29 cellular contexts compared by ENCODE assay signal in genomic region chrX:115897956-115898355, GRCh38.
"Had no signal": no experiment of that assay in that cellular context is flagged by ENCODE, and none has a peak within 500 bp of the region (broad histone marks: within the 10 kb centered on the region; RNA-seq: fewer than 3 reads in every experiment).

No MANE protein-coding gene starts in this region.

- H3K4me1 Mint-ChIP-seq: activated T-helper 17 cell treated with anti-CD3 and anti-CD28 coated beads, Interleukin-2, amount 50 U/mL, for 72 hours; central memory CD8-positive, alpha-beta T cell had no signal

- H3K36me3 ChIP-seq: brain microvascular endothelial cell, esophagus squamous epithelium, gastroesophageal sphincter, heart right ventricle had no signal

- H3K27ac Mint-ChIP-seq: activated B cell treated with CpG ODN at 0.5 μM for 24 hours; activated CD8-positive, alpha-beta T cell treated with anti-CD3 and anti-CD28 coated beads for 36 hours; activated naive CD8-positive, alpha-beta T cell; activated T-helper 17 cell treated with anti-CD3 and anti-CD28 coated beads, Interleukin-2, amount 50 U/mL, for 72 hours; T-helper 1 cell treated with Interleukin-12 subunit alpha and Interleukin-12 subunit beta and Interleukin-4 antibody, amounts not matched to agents 30 μg/mL and 1 μg/mL, for 36 hours had no signal

- H3K27ac ChIP-seq: brain microvascular endothelial cell, epithelial cell of prostate, esophagus squamous epithelium, gastroesophageal sphincter, heart right ventricle, VCaP had no signal

- H3K4me3 ChIP-seq: esophagus squamous epithelium, gastroesophageal sphincter, heart right ventricle had no signal

- ATAC-seq: activated CD4-positive, CD25-positive, alpha-beta regulatory T cell treated with anti-CD3 and anti-CD28 coated beads, Interleukin-2, amount 50 U/mL, for 24 hours; activated CD8-positive, alpha-beta T cell treated with anti-CD3 and anti-CD28 coated beads for 36 hours; activated T-helper 17 cell treated with anti-CD3 and anti-CD28 coated beads, Interleukin-2, amount 50 U/mL, for 72 hours had no signal

- H3K27me3 Mint-ChIP-seq: activated B cell treated with CpG ODN at 0.5 μM for 24 hours; activated CD8-positive, alpha-beta T cell treated with anti-CD3 and anti-CD28 coated beads for 36 hours; activated naive CD8-positive, alpha-beta T cell; activated T-helper 17 cell treated with anti-CD3 and anti-CD28 coated beads, Interleukin-2, amount 50 U/mL, for 72 hours; central memory CD8-positive, alpha-beta T cell had no signal

- H3K27me3 ChIP-seq: brain microvascular endothelial cell, esophagus squamous epithelium, gastroesophageal sphincter, heart right ventricle had no signal

- DNase-seq: activated CD4-positive, alpha-beta T cell treated with anti-CD3 and anti-CD28 coated beads for 48 hours; activated CD4-positive, alpha-beta T cell treated with anti-CD3 and anti-CD28 coated beads, Interleukin-2, amount 50 U/mL, for 1 hour; activated CD4-positive, alpha-beta T cell treated with anti-CD3 and anti-CD28 coated beads, Interleukin-2, amount 50 U/mL, for 48 hours; activated CD8-positive, alpha-beta T cell treated with anti-CD3 and anti-CD28 coated beads for 36 hours; activated effector memory CD4-positive, alpha-beta T cell treated with Interleukin-2 at 50 U/mL for 16 hours; activated naive CD4-positive, alpha-beta T cell treated with anti-CD3 and anti-CD28 coated beads, Interleukin-2, amount 50 U/mL, for 16 hours; activated naive CD4-positive, alpha-beta T cell treated with Interleukin-2 at 50 U/mL for 16 hours; amniotic stem cell; brain microvascular endothelial cell; cortex of kidney; effector CD8-positive, alpha-beta T cell; esophagus squamous epithelium; foreskin melanocyte; heart right ventricle had no signal

- H3K4me3 Mint-ChIP-seq: activated B cell treated with CpG ODN at 0.5 μM for 24 hours; activated CD8-positive, alpha-beta T cell treated with anti-CD3 and anti-CD28 coated beads for 36 hours; activated naive CD8-positive, alpha-beta T cell; activated T-cell treated with anti-CD3 and anti-CD28 coated beads, Interleukin-2, amount 50 U/mL, for 4 hours; activated T-helper 17 cell treated with anti-CD3 and anti-CD28 coated beads, Interleukin-2, amount 50 U/mL, for 72 hours; central memory CD8-positive, alpha-beta T cell; T-helper 1 cell treated with Interleukin-12 subunit alpha and Interleukin-12 subunit beta and Interleukin-4 antibody, amounts not matched to agents 30 μg/mL and 1 μg/mL, for 36 hours had no signal

- H3K9me3 Mint-ChIP-seq: activated B cell treated with CpG ODN at 0.5 μM for 24 hours; activated CD8-positive, alpha-beta T cell treated with anti-CD3 and anti-CD28 coated beads for 36 hours; activated T-cell treated with anti-CD3 and anti-CD28 coated beads, Interleukin-2, amount 50 U/mL, for 4 hours; activated T-helper 17 cell treated with anti-CD3 and anti-CD28 coated beads, Interleukin-2, amount 50 U/mL, for 72 hours; central memory CD8-positive, alpha-beta T cell had no signal

- H3K36me3 Mint-ChIP-seq: activated naive CD8-positive, alpha-beta T cell had no signal

- H3K9me3 ChIP-seq: heart right ventricle had no signal

- FAIRE-seq: bronchial epithelial cell, colon, endometrium, endothelial cell of umbilical vein, TTC549 had no signal
